24 cellular contexts compared by ENCODE assay signal in the genomic region with DNA sequence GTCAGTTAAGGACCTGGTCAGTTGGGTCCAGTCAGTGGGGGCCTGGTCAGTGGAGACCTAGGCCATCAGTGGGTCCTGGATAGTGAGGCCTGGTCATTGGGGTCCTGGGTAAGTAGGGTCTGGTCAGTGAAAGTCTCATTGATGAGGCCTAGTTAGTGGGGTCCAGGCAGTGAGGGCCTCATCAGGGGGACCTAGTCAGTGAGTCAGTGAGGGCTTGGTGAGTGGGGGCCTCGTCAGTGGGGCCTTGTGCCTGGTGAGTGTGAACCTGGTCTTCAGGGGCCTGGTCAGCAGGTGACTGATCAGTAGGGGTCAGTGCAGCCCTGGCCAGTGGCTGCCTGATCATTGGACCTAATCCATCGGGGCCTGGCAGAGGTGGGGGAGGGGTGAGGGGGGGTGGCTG.
"Had no signal": no experiment of that assay in that cellular context is flagged by ENCODE, and none has a peak within 500 bp of the region (broad histone marks: within the 10 kb centered on the region; RNA-seq: fewer than 3 reads in every experiment).

No MANE protein-coding gene starts in this region.

- H3K9me3 ChIP-seq: left lung, ovary, psoas muscle, suprapubic skin, thyroid gland had no signal

- H3K27me3 ChIP-seq: left lung, neural progenitor cell, ovary, suprapubic skin, thyroid gland had no signal

- H3K4me1 Mint-ChIP-seq: nephron, neural progenitor cell had no signal

- H3K4me3 Mint-ChIP-seq: naive thymus-derived CD4-positive, alpha-beta T cell; nephron; neural progenitor cell; stimulated activated naive B cell treated with anti-CD40 and anti-IgM and Interleukin-4, amounts not matched to agents 10 μg/mL and 1 μg/mL and 100 μg/mL, for 72 hours; stimulated activated naive CD8-positive, alpha-beta T cell treated with anti-CD3 and anti-CD28 coated beads, Interleukin-15, Interleukin-2, amounts not matched to agents 100 ng/mL and 50 ng/mL, for 24 hours; type B pancreatic cell had no signal

- H3K36me3 ChIP-seq: left lung, neural progenitor cell, ovary, suprapubic skin, thyroid gland had no signal

- DNase-seq: effector CD4-positive, alpha-beta T cell; hypothalamus; kidney; left lung; mesenchymal stem cell; midbrain; naive thymus-derived CD4-positive, alpha-beta T cell; nucleus accumbens; ovary; psoas muscle; right cardiac atrium; small intestine; stimulated activated CD4-positive, alpha-beta T cell treated with anti-CD3 and anti-CD28 coated beads, Interleukin-15, amount 100 ng/mL, for 24 hours; stimulated activated CD4-positive, alpha-beta T cell treated with anti-CD3 and anti-CD28 coated beads, Interleukin-2, amount 100 ng/mL, for 48 hours; stimulated activated naive B cell treated with anti-CD40 and anti-IgM and Interleukin-4, amounts not matched to agents 10 μg/mL and 1 μg/mL and 100 μg/mL, for 72 hours; thyroid gland had no signal

- H3K4me3 ChIP-seq: dorsolateral prefrontal cortex, left lung, neural progenitor cell, ovary, psoas muscle, suprapubic skin, thyroid gland had no signal

- H3K36me3 Mint-ChIP-seq: naive thymus-derived CD4-positive, alpha-beta T cell; neural progenitor cell; stimulated activated naive B cell treated with anti-CD40 and anti-IgM and Interleukin-4, amounts not matched to agents 10 μg/mL and 1 μg/mL and 100 μg/mL, for 72 hours; type B pancreatic cell had no signal

- H3K27me3 Mint-ChIP-seq: naive thymus-derived CD4-positive, alpha-beta T cell; stimulated activated naive B cell treated with anti-CD40 and anti-IgM and Interleukin-4, amounts not matched to agents 10 μg/mL and 1 μg/mL and 100 μg/mL, for 72 hours; stimulated activated naive CD8-positive, alpha-beta T cell treated with anti-CD3 and anti-CD28 coated beads, Interleukin-15, Interleukin-2, amounts not matched to agents 100 ng/mL and 50 ng/mL, for 24 hours had no signal

- H3K9me3 Mint-ChIP-seq: naive thymus-derived CD4-positive, alpha-beta T cell; nephron; stimulated activated naive B cell treated with anti-CD40 and anti-IgM and Interleukin-4, amounts not matched to agents 10 μg/mL and 1 μg/mL and 100 μg/mL, for 72 hours; stimulated activated naive CD8-positive, alpha-beta T cell treated with anti-CD3 and anti-CD28 coated beads, Interleukin-15, Interleukin-2, amounts not matched to agents 100 ng/mL and 50 ng/mL, for 24 hours; type B pancreatic cell had no signal

- H3K27ac Mint-ChIP-seq: naive thymus-derived CD4-positive, alpha-beta T cell; nephron; neural progenitor cell; stimulated activated naive B cell treated with anti-CD40 and anti-IgM and Interleukin-4, amounts not matched to agents 10 μg/mL and 1 μg/mL and 100 μg/mL, for 72 hours; stimulated activated naive CD8-positive, alpha-beta T cell treated with anti-CD3 and anti-CD28 coated beads, Interleukin-15, Interleukin-2, amounts not matched to agents 100 ng/mL and 50 ng/mL, for 24 hours; type B pancreatic cell had no signal

- H3K27ac ChIP-seq: dorsolateral prefrontal cortex, left lung, neural progenitor cell, ovary, psoas muscle, suprapubic skin, thyroid gland had no signal

- ATAC-seq: left lung; naive thymus-derived CD4-positive, alpha-beta T cell; psoas muscle; right cardiac atrium; stimulated activated naive B cell treated with anti-CD40 and anti-IgM and Interleukin-4, amounts not matched to agents 10 μg/mL and 1 μg/mL and 100 μg/mL, for 72 hours had no signal

- H3K4me1 ChIP-seq: left lung, neural progenitor cell, psoas muscle, suprapubic skin, thyroid gland had no signal

- FAIRE-seq: colon, frontal cortex, kidney, small intestine had no signal
